Comparison of ENCODE assay signal across 31 cellular contexts in genomic region chr4:177381762-177382310, GRCh38.
"Had no signal": no experiment of that assay in that cellular context is flagged by ENCODE, and none has a peak within 500 bp of the region (broad histone marks: within the 10 kb centered on the region; RNA-seq: fewer than 3 reads in every experiment).

No MANE protein-coding gene starts in this region.

- H3K27me3 Mint-ChIP-seq: activated naive CD4-positive, alpha-beta T cell treated with anti-CD3 and anti-CD28 coated beads, Interleukin-2, amount 50 U/mL, for 24 hours; activated naive CD8-positive, alpha-beta T cell treated with anti-CD3 and anti-CD28 coated beads for 36 hours had no signal

- H3K4me1 Mint-ChIP-seq: activated B cell treated with CpG ODN at 0.5 μM for 24 hours; activated naive CD4-positive, alpha-beta T cell treated with anti-CD3 and anti-CD28 coated beads, Interleukin-2, amount 50 U/mL, for 24 hours; activated naive CD8-positive, alpha-beta T cell treated with anti-CD3 and anti-CD28 coated beads, Interleukin-2, amount 50 U/mL, for 24 hours; activated T-helper 17 cell treated with anti-CD3 and anti-CD28 coated beads, Interleukin-2, amount 50 U/mL, for 72 hours had no signal

- H3K4me3 ChIP-seq: adrenal gland, body of pancreas, esophagus muscularis mucosa, gastroesophageal sphincter had no signal

- ATAC-seq: activated CD4-positive, CD25-positive, alpha-beta regulatory T cell treated with anti-CD3 and anti-CD28 coated beads, Interleukin-2, amount 50 U/mL, for 24 hours; activated CD8-positive, alpha-beta T cell treated with anti-CD3 and anti-CD28 coated beads for 36 hours; activated naive CD8-positive, alpha-beta T cell treated with anti-CD3 and anti-CD28 coated beads, Interleukin-2, amount 50 U/mL, for 24 hours; activated T-cell treated with anti-CD3 and anti-CD28 coated beads, Interleukin-2, amount 50 U/mL, for 4 hours; activated T-helper 17 cell treated with anti-CD3 and anti-CD28 coated beads, Interleukin-2, amount 50 U/mL, for 72 hours; body of pancreas; effector memory CD8-positive, alpha-beta T cell; gastroesophageal sphincter; T-helper 17 cell had no signal

- H3K9me3 Mint-ChIP-seq: activated B cell treated with CpG ODN at 0.5 μM for 24 hours; activated CD8-positive, alpha-beta T cell treated with anti-CD3 and anti-CD28 coated beads for 36 hours; activated naive CD4-positive, alpha-beta T cell treated with anti-CD3 and anti-CD28 coated beads for 36 hours; activated naive CD4-positive, alpha-beta T cell treated with anti-CD3 and anti-CD28 coated beads, Interleukin-2, amount 50 U/mL, for 24 hours; activated naive CD8-positive, alpha-beta T cell treated with anti-CD3 and anti-CD28 coated beads for 36 hours; activated naive CD8-positive, alpha-beta T cell treated with anti-CD3 and anti-CD28 coated beads, Interleukin-2, amount 50 U/mL, for 24 hours; activated T-cell treated with anti-CD3 and anti-CD28 coated beads, Interleukin-2, amount 50 U/mL, for 4 hours; activated T-helper 17 cell treated with anti-CD3 and anti-CD28 coated beads, Interleukin-2, amount 50 U/mL, for 72 hours; effector memory CD8-positive, alpha-beta T cell; T-helper 2 cell treated with Interferon-gamma antibody and Interleukin-4, amounts not matched to agents 5 μg/mL and 100 μg/mL, for 36 hours had no signal

- DNase-seq: activated B cell treated with CpG ODN at 0.5 μM for 24 hours; activated CD4-positive, alpha-beta T cell treated with anti-CD3 and anti-CD28 coated beads for 48 hours; activated CD4-positive, alpha-beta T cell treated with anti-CD3 and anti-CD28 coated beads, Interleukin-2, amount 50 U/mL, for 1 hour; activated CD4-positive, alpha-beta T cell treated with anti-CD3 and anti-CD28 coated beads, Interleukin-2, amount 50 U/mL, for 48 hours; activated CD8-positive, alpha-beta memory T cell treated with anti-CD3 and anti-CD28 coated beads for 24 hours; activated CD8-positive, alpha-beta T cell treated with anti-CD3 and anti-CD28 coated beads for 36 hours; activated effector memory CD4-positive, alpha-beta T cell treated with Interleukin-2 at 50 U/mL for 16 hours; activated naive CD4-positive, alpha-beta T cell treated with anti-CD3 and anti-CD28 coated beads for 36 hours; activated naive CD8-positive, alpha-beta T cell treated with anti-CD3 and anti-CD28 coated beads for 36 hours; activated naive CD8-positive, alpha-beta T cell treated with anti-CD3 and anti-CD28 coated beads, Interleukin-2, amount 50 U/mL, for 24 hours; activated T-cell treated with anti-CD3 and anti-CD28 coated beads, Interleukin-2, amount 50 U/mL, for 4 hours; adrenal gland; amygdala; aorta; body of pancreas; caudate nucleus; cortex of kidney; dermis blood vessel endothelial cell; effector CD4-positive, alpha-beta T cell; effector memory CD8-positive, alpha-beta T cell; T-helper 1 cell; T-helper 17 cell; T1000; WERI-Rb-1 had no signal

- H3K27ac Mint-ChIP-seq: activated B cell treated with CpG ODN at 0.5 μM for 24 hours; activated CD8-positive, alpha-beta T cell treated with anti-CD3 and anti-CD28 coated beads for 36 hours; activated naive CD4-positive, alpha-beta T cell treated with anti-CD3 and anti-CD28 coated beads for 36 hours; activated naive CD4-positive, alpha-beta T cell treated with anti-CD3 and anti-CD28 coated beads, Interleukin-2, amount 50 U/mL, for 24 hours; activated naive CD8-positive, alpha-beta T cell treated with anti-CD3 and anti-CD28 coated beads for 36 hours; activated naive CD8-positive, alpha-beta T cell treated with anti-CD3 and anti-CD28 coated beads, Interleukin-2, amount 50 U/mL, for 24 hours; activated T-helper 17 cell treated with anti-CD3 and anti-CD28 coated beads, Interleukin-2, amount 50 U/mL, for 72 hours; effector memory CD8-positive, alpha-beta T cell; T-helper 17 cell; T-helper 2 cell treated with Interferon-gamma antibody and Interleukin-4, amounts not matched to agents 5 μg/mL and 100 μg/mL, for 36 hours had no signal

- H3K4me1 ChIP-seq: adrenal gland, body of pancreas, esophagus muscularis mucosa, foreskin keratinocyte, gastroesophageal sphincter had no signal

- H3K4me3 Mint-ChIP-seq: activated B cell treated with CpG ODN at 0.5 μM for 24 hours; activated CD8-positive, alpha-beta T cell treated with anti-CD3 and anti-CD28 coated beads for 36 hours; activated naive CD4-positive, alpha-beta T cell treated with anti-CD3 and anti-CD28 coated beads for 36 hours; activated naive CD4-positive, alpha-beta T cell treated with anti-CD3 and anti-CD28 coated beads, Interleukin-2, amount 50 U/mL, for 24 hours; activated naive CD8-positive, alpha-beta T cell treated with anti-CD3 and anti-CD28 coated beads for 36 hours; activated naive CD8-positive, alpha-beta T cell treated with anti-CD3 and anti-CD28 coated beads, Interleukin-2, amount 50 U/mL, for 24 hours; activated T-cell treated with anti-CD3 and anti-CD28 coated beads, Interleukin-2, amount 50 U/mL, for 4 hours; activated T-helper 17 cell treated with anti-CD3 and anti-CD28 coated beads, Interleukin-2, amount 50 U/mL, for 72 hours; effector memory CD8-positive, alpha-beta T cell; T-helper 17 cell; T-helper 2 cell treated with Interferon-gamma antibody and Interleukin-4, amounts not matched to agents 5 μg/mL and 100 μg/mL, for 36 hours had no signal

- H3K9me3 ChIP-seq: adrenal gland, body of pancreas, esophagus muscularis mucosa, gastroesophageal sphincter had no signal

- H3K27ac ChIP-seq: adrenal gland, body of pancreas, esophagus muscularis mucosa, foreskin keratinocyte, gastroesophageal sphincter, WERI-Rb-1 had no signal

- H3K36me3 Mint-ChIP-seq: activated naive CD4-positive, alpha-beta T cell treated with anti-CD3 and anti-CD28 coated beads, Interleukin-2, amount 50 U/mL, for 24 hours; activated naive CD8-positive, alpha-beta T cell treated with anti-CD3 and anti-CD28 coated beads for 36 hours had no signal

- H3K27me3 ChIP-seq: adrenal gland, body of pancreas, esophagus muscularis mucosa, gastroesophageal sphincter had no signal

- H3K36me3 ChIP-seq: adrenal gland, esophagus muscularis mucosa, gastroesophageal sphincter, WERI-Rb-1 had no signal
